ENCODE assay signal across 34 cellular contexts in the genomic region with DNA sequence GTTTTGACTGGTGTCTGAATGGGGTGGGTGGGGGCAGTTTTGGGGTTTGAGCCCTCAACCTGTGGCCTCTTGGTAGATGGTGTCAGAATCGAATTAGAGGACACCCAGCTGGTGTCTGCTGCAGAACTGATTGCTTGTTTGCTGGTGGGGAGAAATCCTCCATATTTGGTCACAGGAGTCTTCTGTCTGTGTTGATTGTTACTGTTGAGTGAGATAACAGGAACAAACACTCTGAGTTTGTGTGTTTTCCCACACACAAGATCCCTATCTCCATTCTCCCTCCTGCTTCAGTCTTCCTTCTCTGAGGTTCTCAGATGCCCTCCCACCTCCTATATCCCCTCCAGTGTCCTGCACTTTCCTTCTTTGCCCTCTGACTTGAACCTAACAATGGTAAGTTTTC. TPM values are rescaled to one million over a fixed set of nuclear protein-coding genes. Genes with fewer than 3 reads are reported as not detected.
"Had no signal": no experiment of that assay in that cellular context is flagged by ENCODE, and none has a peak within 500 bp of the region (broad histone marks: within the 10 kb centered on the region; RNA-seq: fewer than 3 reads in every experiment).

No MANE protein-coding gene starts in this region.

- H3K27ac ChIP-seq: adrenal gland, ascending aorta, cardiac muscle cell, colonic mucosa, gastroesophageal sphincter, hepatocyte, parathyroid adenoma, spleen, stomach, thyroid gland, upper lobe of left lung, vagina had no signal

- H3K27me3 Mint-ChIP-seq: brain; stimulated activated memory B cell treated with anti-CD40 and anti-IgM and Interleukin-4, amounts not matched to agents 10 μg/mL and 1 μg/mL and 100 μg/mL, for 72 hours had no signal

- H2AFZ ChIP-seq: hepatocyte, parathyroid adenoma had no signal

- ATAC-seq: activated T-cell treated with anti-CD3 and anti-CD28 coated beads, Interleukin-2, amount 50 U/mL, for 72 hours; gastroesophageal sphincter; left cardiac atrium; left ventricle myocardium superior; right cardiac atrium; stimulated activated memory B cell treated with anti-CD40 and anti-IgM and Interleukin-4, amounts not matched to agents 10 μg/mL and 1 μg/mL and 100 μg/mL, for 72 hours had no signal

- H3K4me3 ChIP-seq: adrenal gland, ascending aorta, cardiac muscle cell, colonic mucosa, gastroesophageal sphincter, hepatocyte, spleen, stomach, thyroid gland, upper lobe of left lung, vagina had no signal

- H3K9ac ChIP-seq: parathyroid adenoma had no signal

- H3K36me3 ChIP-seq: adrenal gland, ascending aorta, cardiac muscle cell, colonic mucosa, gastroesophageal sphincter, spleen, stomach, thyroid gland, upper lobe of left lung, vagina had no signal

- H3K4me3 Mint-ChIP-seq: activated naive CD8-positive, alpha-beta T cell treated with anti-CD3 and anti-CD28 coated beads for 36 hours; activated T-cell treated with anti-CD3 and anti-CD28 coated beads, Interleukin-2, amount 50 U/mL, for 72 hours; brain; mesothelial cell of epicardium; naive B cell; nephron progenitor cell; stimulated activated memory B cell treated with anti-CD40 and anti-IgM and Interleukin-4, amounts not matched to agents 10 μg/mL and 1 μg/mL and 100 μg/mL, for 72 hours had no signal

- H3K4me1 Mint-ChIP-seq: naive B cell had no signal

- H3K9me3 ChIP-seq: adrenal gland, ascending aorta, colonic mucosa, gastroesophageal sphincter, spleen, stomach, thyroid gland, upper lobe of left lung, vagina had no signal

- H3K27ac Mint-ChIP-seq: activated naive CD8-positive, alpha-beta T cell treated with anti-CD3 and anti-CD28 coated beads for 36 hours; activated T-cell treated with anti-CD3 and anti-CD28 coated beads, Interleukin-2, amount 50 U/mL, for 72 hours; mesothelial cell of epicardium; stimulated activated memory B cell treated with anti-CD40 and anti-IgM and Interleukin-4, amounts not matched to agents 10 μg/mL and 1 μg/mL and 100 μg/mL, for 72 hours had no signal

- H3K36me3 Mint-ChIP-seq: activated naive CD8-positive, alpha-beta T cell treated with anti-CD3 and anti-CD28 coated beads for 36 hours; brain; mesothelial cell of epicardium; naive B cell; stimulated activated memory B cell treated with anti-CD40 and anti-IgM and Interleukin-4, amounts not matched to agents 10 μg/mL and 1 μg/mL and 100 μg/mL, for 72 hours had no signal

- H3K4me2 ChIP-seq: hepatocyte had no signal

- H3K4me1 ChIP-seq: ascending aorta, colonic mucosa, parathyroid adenoma, spleen, vagina had no signal

- DNase-seq: activated CD4-positive, alpha-beta T cell treated with anti-CD3 and anti-CD28 coated beads for 4 hours; activated CD4-positive, alpha-beta T cell treated with anti-CD3 and anti-CD28 coated beads, Interleukin-2, amount 50 U/mL, for 4 hours; activated effector memory CD4-positive, alpha-beta T cell treated with Interleukin-2 at 50 U/mL for 16 hours; activated naive CD4-positive, alpha-beta T cell treated with Interleukin-2 at 50 U/mL for 16 hours; activated naive CD8-positive, alpha-beta T cell treated with anti-CD3 and anti-CD28 coated beads for 36 hours; activated T-cell treated with anti-CD3 and anti-CD28 coated beads for 4 hours; activated T-cell treated with anti-CD3 and anti-CD28 coated beads, Interleukin-2, amount 50 U/mL, for 72 hours; adrenal gland; cerebellar nuclear complex; colonic mucosa; effector CD8-positive, alpha-beta T cell; left cardiac atrium; left ventricle myocardium superior; naive B cell; nephron progenitor cell; nucleus accumbens; right cardiac atrium; spleen; stimulated activated CD4-positive, alpha-beta T cell treated with anti-CD3 and anti-CD28 coated beads, Interleukin-4, amount 100 ng/mL, for 24 hours; stimulated activated CD8-positive, alpha-beta memory T cell treated with anti-CD3 and anti-CD28 coated beads, Interleukin-4, amount 100 ng/mL, for 48 hours; stomach; T-helper 1 cell; thyroid gland; upper lobe of left lung had no signal

- H3K27me3 ChIP-seq: adrenal gland, ascending aorta, cardiac muscle cell, colonic mucosa, gastroesophageal sphincter, hepatocyte, stomach, thyroid gland, upper lobe of left lung, vagina had no signal

- H3K9me3 Mint-ChIP-seq: activated naive CD8-positive, alpha-beta T cell treated with anti-CD3 and anti-CD28 coated beads for 36 hours; activated T-cell treated with anti-CD3 and anti-CD28 coated beads, Interleukin-2, amount 50 U/mL, for 72 hours; mesothelial cell of epicardium; naive B cell; nephron progenitor cell; stimulated activated memory B cell treated with anti-CD40 and anti-IgM and Interleukin-4, amounts not matched to agents 10 μg/mL and 1 μg/mL and 100 μg/mL, for 72 hours had no signal

RNA-seq across cellular contexts. Expression of a gene that starts 19.1 kb away (rescaled TPM):
- total RNA-seq: ascending aorta, fibroblast of villous mesenchyme had no signal
